ENCODE assay signal across 10 cellular contexts in genomic region chr19:38695832-38696732, GRCh38. TPM values are rescaled to one million over a fixed set of nuclear protein-coding genes. Genes with fewer than 3 reads are reported as not detected.
DNase-seq lines count a peak whose midpoint lies in the region; ATAC-seq and TF ChIP-seq lines count a peak whose summit lies in the region.
"Had no signal": no experiment of that assay in that cellular context is flagged by ENCODE, and none has a peak within 500 bp of the region (broad histone marks: within the 10 kb centered on the region; RNA-seq: fewer than 3 reads in every experiment).

No MANE protein-coding gene starts in this region.

- H3K4me3 ChIP-seq in colonic mucosa, result no peak overlapping the region
- H3K4me3 ChIP-seq in muscle layer of duodenum (ENCODE audit: low read depth in 1 of 2, low read length in 2 of 2), result no peak overlapping the region
- H3K4me3 ChIP-seq in tibial nerve, result no peak overlapping the region

- H3K27me3 ChIP-seq in colonic mucosa (no peaks in the 10 kb centered on the region), muscle layer of duodenum (ENCODE audit: low read depth, low read length) (no peaks in the 10 kb centered on the region), tibial nerve (no peaks in the 10 kb centered on the region)

- 76 to 81% methylated on average over 22 of the region's 22 CpGs for WGBS in tibial nerve, 2 donors

- TF ChIP-seq EP300 in tibial nerve (IDR thresholded peaks at IDR 0.05), result no peak

- H3K27me3 Mint-ChIP-seq in T-helper 1 cell treated with Interleukin-12 subunit alpha and Interleukin-12 subunit beta and Interleukin-4 antibody, amounts not matched to agents 30 μg/mL and 1 μg/mL, for 36 hours (ENCODE audit: low read depth), result no peaks in the 10 kb centered on the region

- TF ChIP-seq CTCF in colonic mucosa (IDR thresholded peaks at IDR 0.05) (no peak), tibial nerve (IDR thresholded peaks at IDR 0.05) (no peak)

- peak overlapping the region in 1 of 2 donors; percentile 43 for H3K9ac ChIP-seq in colonic mucosa (ENCODE audit: low read depth in 2 of 2, low read length in 2 of 2)

- no peaks in the 10 kb centered on the region for H3K36me3 ChIP-seq in colonic mucosa
- H3K36me3 ChIP-seq in muscle layer of duodenum (ENCODE audit: control insufficient read depth in 1 of 2, insufficient read depth in 2 of 2, low read length in 2 of 2), result peaks cover 23 to 34% of the 10 kb centered on the region in 2 donors
- peaks cover 0 to 11% (median 6%) of the 10 kb centered on the region in 3 donors for H3K36me3 ChIP-seq in tibial nerve

- H3K9me3 ChIP-seq in colonic mucosa (no peaks in the 10 kb centered on the region), muscle layer of duodenum (ENCODE audit: control insufficient read depth in 1 of 2, low read length in 2 of 2) (no peaks in the 10 kb centered on the region), tibial nerve (no peaks in the 10 kb centered on the region)

- H3K27ac Mint-ChIP-seq in T-helper 1 cell treated with Interleukin-12 subunit alpha and Interleukin-12 subunit beta and Interleukin-4 antibody, amounts not matched to agents 30 μg/mL and 1 μg/mL, for 36 hours, result peak overlapping the region; percentile 62

- intact Hi-C loops in colonic mucosa (cut with DNase I), result no loop called here
- intact Hi-C loops in left colon (cut with DNase I, micrococcal nuclease), result no loop called here

- TF ChIP-seq POLR2A in tibial nerve (IDR thresholded peaks at IDR 0.05), result no peak

- H3K27ac ChIP-seq in colonic mucosa (peak overlapping the region; percentile 70), muscle layer of duodenum (ENCODE audit: low read length) (peak overlapping the region; percentile 93), tibial nerve (peak overlapping the region in 3 of 4 donors; percentile 83 to 96 (median 92))

- ATAC-seq in left colon (no peak), HG02642 (IDR thresholded peaks at IDR 0.05; ENCODE audit: poor library complexity, unreplicated experiment) (no peak), HG03565 (IDR thresholded peaks at IDR 0.05; ENCODE audit: unreplicated experiment) (no peak)
- ATAC-seq: stimulated activated naive CD8-positive, alpha-beta T cell treated with anti-CD3 and anti-CD28 coated beads, Interleukin-15, Interleukin-2, amounts not matched to agents 100 U/mL and 50 U/mL, for 24 hours had no signal

- no peak for DNase-seq in T-helper 1 cell
- DNase-seq in colonic mucosa, result no peak
- DNase-seq in tibial nerve (ENCODE audit: low spot score in 2 of 2), result no peak
- DNase-seq in left colon, result no peak
- DNase-seq: stimulated activated naive CD8-positive, alpha-beta T cell treated with anti-CD3 and anti-CD28 coated beads, Interleukin-15, Interleukin-2, amounts not matched to agents 100 U/mL and 50 U/mL, for 24 hours had no signal

- H3K4me1 Mint-ChIP-seq in T-helper 1 cell treated with Interleukin-12 subunit alpha and Interleukin-12 subunit beta and Interleukin-4 antibody, amounts not matched to agents 30 μg/mL and 1 μg/mL, for 36 hours (ENCODE audit: low read depth), result peaks cover 63% of the 10 kb centered on the region

- H3K4me1 ChIP-seq in colonic mucosa (peaks cover 20% of the 10 kb centered on the region), muscle layer of duodenum (ENCODE audit: control insufficient read depth in 1 of 2, insufficient read depth in 2 of 2, low read length in 2 of 2) (peaks cover 52 to 81% of the 10 kb centered on the region in 2 donors), tibial nerve (peaks cover 0 to 100% (median 92%) of the 10 kb centered on the region in 4 donors)

- H3K4me3 Mint-ChIP-seq in T-helper 1 cell treated with Interleukin-12 subunit alpha and Interleukin-12 subunit beta and Interleukin-4 antibody, amounts not matched to agents 30 μg/mL and 1 μg/mL, for 36 hours, result no peak overlapping the region

- peaks cover 11% of the 10 kb centered on the region for H3K36me3 Mint-ChIP-seq in T-helper 1 cell treated with Interleukin-12 subunit alpha and Interleukin-12 subunit beta and Interleukin-4 antibody, amounts not matched to agents 30 μg/mL and 1 μg/mL, for 36 hours (ENCODE audit: low read depth)

- H3K9me3 Mint-ChIP-seq in T-helper 1 cell treated with Interleukin-12 subunit alpha and Interleukin-12 subunit beta and Interleukin-4 antibody, amounts not matched to agents 30 μg/mL and 1 μg/mL, for 36 hours, result no peaks in the 10 kb centered on the region

RNA-seq across cellular contexts. Expression of gene CAPN12, which starts 48.2 kb away (rescaled TPM):
- total RNA-seq in colonic mucosa, result 1 to 10 TPM; 5.2 to 5.7 TPM
- total RNA-seq in tibial nerve, result 1 to 10 TPM; 3.5 to 5.7 (median 4.8) TPM
- total RNA-seq in left colon, result 10 to 100 TPM; 10.1 to 10.2 TPM
- total RNA-seq: A172 had no signal

RNA-seq across cellular contexts. Expression of gene ACTN4, which starts 48.6 kb away (rescaled TPM):
- total RNA-seq in colonic mucosa, result 1,000 to 10,000 TPM; 1,019 to 1,060 TPM
- total RNA-seq in tibial nerve, result 100 to 1,000 TPM; 342 to 463 (median 382) TPM
- 1,000 to 10,000 TPM in 1 of 2 donors, 100 to 1,000 TPM in 1; 971 to 1,150 TPM for total RNA-seq in left colon
